In genomic region chr22:20428496-20429253, GRCh38 we compare ENCODE assay signal across 8 cellular contexts. TPM values are rescaled to one million over a fixed set of nuclear protein-coding genes. Genes with fewer than 3 reads are reported as not detected.
A peak's percentile ranks its signal among the peaks of the same experiment; 100 is the strongest.
DNase-seq lines count a peak whose midpoint lies in the region; TF ChIP-seq lines count a peak whose summit lies in the region.

No MANE protein-coding gene starts in this region.

- H3K27ac ChIP-seq in DOHH2 (ENCODE audit: low read depth, low read length) (no peak overlapping the region), dorsolateral prefrontal cortex (peak overlapping the region in 7 of 59 donors; percentile 13 to 59 (median 28))

- H3K4me1 ChIP-seq in DOHH2 (ENCODE audit: control insufficient read depth, low read length): no peaks in the 10 kb centered on the region; the same call in 1 of the 2 replicates

- peaks cover 2% of the 10 kb centered on the region for H3K36me3 Mint-ChIP-seq in IgD-negative memory B cell

- H3K4me3 ChIP-seq in DOHH2 (ENCODE audit: low read length) (peak overlapping the region; percentile 22; the same call in 1 of the 2 replicates), dorsolateral prefrontal cortex (peak overlapping the region in 48 of 59 donors; percentile 16 to 64 (median 48))

- no peaks in the 10 kb centered on the region for H3K36me3 ChIP-seq in DOHH2 (ENCODE audit: control insufficient read depth, low read length)

- no peaks in the 10 kb centered on the region for H3K9me3 ChIP-seq in DOHH2 (ENCODE audit: control insufficient read depth, insufficient read depth, low read length)

- intact Hi-C loops in dorsolateral prefrontal cortex (cut with DNase I) (loop anchor here in 1 of 2 donors (10.0 kb wide), 1 partner anchor 126 kb away; no protein-coding TSS in a partner anchor), posterior vena cava (cut with DNase I) (no loop called here)

- no peaks in the 10 kb centered on the region for H3K9me3 Mint-ChIP-seq in IgD-negative memory B cell

- peaks cover 5 to 9% (median 7%) of the 10 kb centered on the region in 3 donors for H3K4me1 Mint-ChIP-seq in IgD-negative memory B cell

- TF ChIP-seq CTCF in DOHH2 (IDR thresholded peaks at IDR 0.05; ENCODE audit: low read depth, low read length, poor library complexity, severe bottlenecking) (no peak), dorsolateral prefrontal cortex (IDR thresholded peaks at IDR 0.05 in 54 of 56, conservative IDR thresholded peaks at IDR 0.05 in 2 of 56; ENCODE audit: low read depth in 1 of 56, partially characterized antibody in 56 of 56) (no peak), GM20000 (IDR thresholded peaks at IDR 0.05; ENCODE audit: extremely low read depth, missing control alignments) (no peak)

- H3F3A ChIP-seq in DOHH2 (ENCODE audit: control insufficient read depth, insufficient read depth): no peaks in the 10 kb centered on the region

- peak overlapping the region in 2 of 3 donors; percentile 59 to 80 for H3K27ac Mint-ChIP-seq in IgD-negative memory B cell

- H4K20me1 ChIP-seq in DOHH2 (ENCODE audit: control insufficient read depth, insufficient read depth, low read depth, low read length): no peaks in the 10 kb centered on the region

- H3K79me2 ChIP-seq in DOHH2 (ENCODE audit: control insufficient read depth, low read length): no peaks in the 10 kb centered on the region

- H3K4me2 ChIP-seq in DOHH2 (ENCODE audit: low read length): peak overlapping the region; percentile 40

- H3K27me3 Mint-ChIP-seq in IgD-negative memory B cell: peaks cover 32% of the 10 kb centered on the region

- DNase-seq in dorsolateral prefrontal cortex (peak in 2 of 10 donors; percentile 24 to 28), posterior vena cava (ENCODE audit: low spot score) (peak; percentile 63), NOMO-1 treated with DMSO at 0.1 percent for 48 hours (lab: John Stamatoyannopoulos, UW; ENCODE audit: unreplicated experiment) (no peak), GM20000 (ENCODE audit: low spot score) (no peak), LoVo (ENCODE audit: low spot score) (no peak), NCI-H187 (lab: John Stamatoyannopoulos, UW) (no peak)

- no peaks in the 10 kb centered on the region for H3K9me2 ChIP-seq in DOHH2 (replicated peaks; ENCODE audit: control insufficient read depth, low read length)

- peak overlapping the region; percentile 81 to 94 (median 88) for H3K4me3 Mint-ChIP-seq in IgD-negative memory B cell

- peaks cover 16% of the 10 kb centered on the region for H3K27me3 ChIP-seq in DOHH2 (ENCODE audit: control insufficient read depth, low read length)
- H3K27me3 ChIP-seq in dorsolateral prefrontal cortex: peaks cover 0 to 10% (median 0%) of the 10 kb centered on the region in 45 donors

RNA-seq across cellular contexts. Expression of gene SCARF2, which starts 8.9 kb away (rescaled TPM):
- 0.16 TPM for polyA plus RNA-seq in IgD-negative memory B cell
- 1 to 10 TPM; 1.9 to 7.0 (median 4.2) TPM for total RNA-seq in dorsolateral prefrontal cortex
- 10 to 100 TPM; 18.6 to 26.7 TPM for total RNA-seq in posterior vena cava

RNA-seq across cellular contexts. Expression of gene ZNF74, which starts 34.7 kb away (rescaled TPM):
- polyA plus RNA-seq in IgD-negative memory B cell: 6.6 TPM
- total RNA-seq in dorsolateral prefrontal cortex (10 to 100 TPM; 11.3 to 30.5 (median 20.4) TPM), posterior vena cava (1 to 10 TPM; 5.9 to 6.9 TPM)
